Comparison of ENCODE assay signal across 19 cellular contexts in genomic region chr2:142863485-142863921, GRCh38. TPM values are rescaled to one million over a fixed set of nuclear protein-coding genes. Genes with fewer than 3 reads are reported as not detected.
DNase-seq lines count a peak whose midpoint lies in the region; ATAC-seq, FAIRE-seq and TF ChIP-seq lines count a peak whose summit lies in the region.
"Had no signal": no experiment of that assay in that cellular context is flagged by ENCODE, and none has a peak within 500 bp of the region (broad histone marks: within the 10 kb centered on the region; RNA-seq: fewer than 3 reads in every experiment).

No MANE protein-coding gene starts in this region.

- H3K4me2 ChIP-seq in PC-3 (ENCODE audit: low read length) = peak overlapping the region; percentile 9; the same call in 1 of the 2 replicates

- H3K4me3 ChIP-seq in PC-3 (ENCODE audit: low read length) (no peak overlapping the region), skeletal muscle cell (ENCODE audit: low read depth, low read length) (no peak overlapping the region), kidney (ENCODE audit: low read length in 2 of 2) (no peak overlapping the region)
- H3K4me3 ChIP-seq: colonic mucosa, esophagus squamous epithelium had no signal

- CTCF ChIA-PET in PC-3 (lab: Charles Lee) = interaction anchor here (0.6 kb wide), 2 partner anchors 44 to 118 kb away, joined by 3 read pairs; no protein-coding TSS in a partner anchor

- no peak for FAIRE-seq in kidney (lab: Jason Lieb, UNC)

- H3K27me3 ChIP-seq in PC-3 (ENCODE audit: low read length) = no peaks in the 10 kb centered on the region
- H3K27me3 ChIP-seq: colonic mucosa, esophagus squamous epithelium had no signal

- H3K79me2 ChIP-seq in PC-3 (ENCODE audit: low read length) = no peaks in the 10 kb centered on the region

- H3K9me3 ChIP-seq in PC-3 (ENCODE audit: low read length) (no peaks in the 10 kb centered on the region), kidney (ENCODE audit: control insufficient read depth in 1 of 2, low read length in 2 of 2) (no peaks in the 10 kb centered on the region)
- H3K9me3 ChIP-seq: colonic mucosa, esophagus squamous epithelium had no signal

- H3K4me1 ChIP-seq in PC-3 (ENCODE audit: insufficient read depth, low read length) = peaks cover 24% of the 10 kb centered on the region
- H3K4me1 ChIP-seq in kidney (ENCODE audit: control insufficient read depth in 1 of 2, insufficient read depth in 1 of 2, low read depth in 1 of 2, low read length in 2 of 2) = no peaks in the 10 kb centered on the region

- no peaks in the 10 kb centered on the region for H3F3A ChIP-seq in PC-3 (ENCODE audit: low read length, unreplicated experiment)

- peak; percentile 40 for DNase-seq in DMS153 (lab: John Stamatoyannopoulos, UW)
- no peak for DNase-seq in DMS153 treated with DMSO at 0.1 percent for 48 hours (lab: John Stamatoyannopoulos, UW; ENCODE audit: unreplicated experiment)
- DNase-seq in PC-3 = peak; percentile 60
- DNase-seq in fibroblast of peridontal ligament (ENCODE audit: extremely low read depth) = peak; percentile 86
- DNase-seq in skeletal muscle cell (ENCODE audit: low read depth) = peak; percentile 48
- DNase-seq in NCI-H2029 treated with DMSO at 0.1 percent for 48 hours (lab: John Stamatoyannopoulos, UW) = no peak
- no peak for DNase-seq in kidney
- DNase-seq: activated CD4-positive, alpha-beta T cell treated with anti-CD3 and anti-CD28 coated beads for 1 hour; CD4-positive, alpha-beta memory T cell; colonic mucosa; esophagus squamous epithelium; NCI-H1092 treated with DMSO at 0.1 percent for 48 hours; NCI-H524 treated with DMSO at 0.1 percent for 48 hours; stimulated activated CD4-positive, alpha-beta T cell treated with anti-CD3 and anti-CD28 coated beads, Interleukin-4, amount 100 ng/mL, for 24 hours had no signal

- no peaks in the 10 kb centered on the region for H4K20me1 ChIP-seq in PC-3 (ENCODE audit: low read length)

- intact Hi-C loops in PC-3 (cut with micrococcal nuclease) (loop anchor here (1.0 kb wide), 1 partner anchor 11 kb away; no protein-coding TSS in a partner anchor), kidney (cut with DNase I) (no loop called here)

- TF ChIP-seq CTCF in PC-3 (conservative IDR thresholded peaks at IDR 0.05; ENCODE audit: low read depth, low read length) (no peak), kidney (IDR thresholded peaks at IDR 0.05; ENCODE audit: borderline replicate concordance, extremely low read depth, insufficient read depth) (no peak)

- peak; percentile 93 for ATAC-seq in PC-3
- no peak for ATAC-seq in HG02763 (IDR thresholded peaks at IDR 0.05; ENCODE audit: unreplicated experiment)
- ATAC-seq: Panc1; sciatic nerve; stimulated activated effector memory CD8-positive, alpha-beta T cell treated with anti-CD3 and anti-CD28 coated beads, Interleukin-12 subunit alpha, Interleukin-12 subunit beta, amount 100 ng/mL, for 72 hours had no signal

- H3K36me3 ChIP-seq in PC-3 (ENCODE audit: low read depth, low read length) (no peaks in the 10 kb centered on the region), kidney (ENCODE audit: control insufficient read depth in 1 of 2, insufficient read depth in 2 of 2, low read length in 2 of 2) (no peaks in the 10 kb centered on the region)
- H3K36me3 ChIP-seq: colonic mucosa, esophagus squamous epithelium had no signal

- no TSS peak for BruUV-seq in PC-3 (replicated peaks; lab: Mats Ljungman, UMichigan)

- no peaks in the 10 kb centered on the region for H3K9me2 ChIP-seq in PC-3 (replicated peaks; ENCODE audit: low read length)

- POLR2A ChIA-PET in PC-3 (lab: Charles Lee; ENCODE audit: unreplicated experiment) = no interaction called here

- H3K9ac ChIP-seq in PC-3 (ENCODE audit: low read length) (no peak overlapping the region), kidney (ENCODE audit: low read length in 2 of 2) (no peak overlapping the region)

- no peak overlapping the region for H2AFZ ChIP-seq in PC-3 (ENCODE audit: low read length)

- H3K27ac ChIP-seq in PC-3 (ENCODE audit: low read length) (peak overlapping the region; percentile 21), kidney (ENCODE audit: low read depth in 2 of 2, low read length in 2 of 2) (no peak overlapping the region)
- H3K27ac ChIP-seq: 22Rv1, colonic mucosa had no signal

RNA-seq across cellular contexts. Expression of gene KYNU, which starts 14.0 kb away (rescaled TPM):
- total RNA-seq in PC-3 (2014; rRNA removed) (1.1 and 2.3 TPM in 2 replicates), kidney (6.4 TPM)
- polyA plus RNA-seq in kidney (ENCODE audit: insufficient read depth, low read depth, low replicate concordance) = 14.5 TPM

Comparison
In these comparisons a context has a peak if more than half of its experiments do, and no peak if none do; other contexts are left out.
1. DNase-seq: peak in DMS153 (single experiment), PC-3 (single experiment), fibroblast of peridontal ligament (single experiment) and skeletal muscle cell (single experiment); none in DMS153 treated with DMSO at 0.1 percent for 48 hours (single experiment), NCI-H2029 treated with DMSO at 0.1 percent for 48 hours (single experiment) and kidney (single experiment).